Comparison of ENCODE assay signal across 1 cellular context in the genomic region with DNA sequence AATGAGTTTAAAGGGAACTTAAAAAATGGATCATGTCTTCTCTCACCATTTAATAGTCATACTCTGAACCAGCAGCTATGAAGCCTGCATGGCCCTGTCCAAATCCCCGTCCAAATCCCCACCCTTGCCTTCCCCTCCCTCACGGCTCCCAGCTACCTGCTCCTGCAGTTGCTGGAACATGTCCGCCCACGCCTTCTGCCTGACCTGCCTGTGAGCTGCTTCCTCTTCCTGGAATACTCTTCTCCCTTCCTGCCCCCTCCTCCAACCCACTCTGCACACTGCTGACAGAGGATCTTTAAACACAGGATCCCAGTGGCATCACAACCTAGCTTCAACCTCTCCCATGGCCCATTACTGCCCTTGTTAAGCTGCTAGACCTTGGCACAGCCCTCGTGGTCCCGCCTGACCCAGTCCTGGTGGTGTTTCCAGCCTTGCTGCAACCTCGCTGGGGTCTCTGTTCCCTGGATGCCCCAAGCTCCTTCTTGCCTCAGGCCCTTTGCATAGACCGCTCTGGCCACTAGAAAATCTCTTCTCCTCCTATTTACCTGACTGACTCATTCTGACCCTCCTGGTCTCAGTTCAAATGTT.
TF ChIP-seq lines count a peak whose summit lies in the region.

No MANE protein-coding gene starts in this region.

TF ChIP-seq in GM23338, 12 proteins besides CTCF, POLR2A, EP300 and RAD21 (continued from another document):
- TF ChIP-seq ZNF462 (CRISPR knock-in tag; IDR thresholded peaks at IDR 0.05) (no peak), CREB1 (CRISPR knock-in tag; IDR thresholded peaks at IDR 0.05; ENCODE audit: low read depth) (no peak), ZNF114 (CRISPR knock-in tag; IDR thresholded peaks at IDR 0.05) (no peak), EZH2phosphoT487 (IDR thresholded peaks at IDR 0.05; ENCODE audit: unreplicated experiment) (no peak), POLR2AphosphoS5 (IDR thresholded peaks at IDR 0.05; ENCODE audit: low read depth) (no peak), ZNF331 (CRISPR knock-in tag; IDR thresholded peaks at IDR 0.05; ENCODE audit: low read depth) (no peak)
